In genomic region chr13:86402500-86402899, GRCh38 we compare ENCODE assay signal across 24 cellular contexts.
A peak's percentile ranks its signal among the peaks of the same experiment; 100 is the strongest.
DNase-seq lines count a peak whose midpoint lies in the region; ATAC-seq, FAIRE-seq and TF ChIP-seq lines count a peak whose summit lies in the region.
"Had no signal": no experiment of that assay in that cellular context is flagged by ENCODE, and none has a peak within 500 bp of the region (broad histone marks: within the 10 kb centered on the region; RNA-seq: fewer than 3 reads in every experiment).

No MANE protein-coding gene starts in this region.

- no peaks in the 10 kb centered on the region for H3K9me3 Mint-ChIP-seq in activated CD4-positive, alpha-beta T cell treated with anti-CD3 and anti-CD28 coated beads, Interleukin-2, amount 10 ng/mL, durations not matched to agents 24 days and 14 days
- H3K9me3 Mint-ChIP-seq in activated CD4-positive, alpha-beta memory T cell treated with anti-CD3 and anti-CD28 coated beads, Interleukin-2, amount 10 ng/mL, durations not matched to agents 7 days and 5 days: peaks cover 4% of the 10 kb centered on the region

- no peak for FAIRE-seq in GM12878 (lab: Jason Lieb, UNC)
- FAIRE-seq: GM12891 had no signal

- H3K4me3 ChIP-seq in MM.1S (ENCODE audit: low read length): no peak overlapping the region; the same call in 1 of the 2 replicates
- no peak overlapping the region for H3K4me3 ChIP-seq in GM12878

- H2AFZ ChIP-seq in MM.1S (ENCODE audit: low read length) (peak overlapping the region; percentile 38; the same call in 1 of the 2 replicates), GM12878 (ENCODE audit: control insufficient read depth, low read depth, low read length) (no peak overlapping the region)

- 3% methylated on average over 3 of the region's 3 CpGs for WGBS in GM12878 (ENCODE audit: insufficient coverage, insufficient replicate concordance, low lambda C conversion rate, missing lambda C conversion rate)

- no peaks in the 10 kb centered on the region for H3K27me3 Mint-ChIP-seq in activated CD4-positive, alpha-beta T cell treated with anti-CD3 and anti-CD28 coated beads, Interleukin-2, amount 10 ng/mL, durations not matched to agents 24 days and 14 days
- no peaks in the 10 kb centered on the region for H3K27me3 Mint-ChIP-seq in activated CD4-positive, alpha-beta memory T cell treated with anti-CD3 and anti-CD28 coated beads, Interleukin-2, amount 10 ng/mL, durations not matched to agents 7 days and 5 days
- H3K27me3 Mint-ChIP-seq: CD4-positive, alpha-beta T cell had no signal

- no peak overlapping the region for H3K9ac ChIP-seq in MM.1S (ENCODE audit: low read length)
- no peak overlapping the region for H3K9ac ChIP-seq in GM12878 (ENCODE audit: control insufficient read depth, insufficient read depth, low read length)

- H3K36me3 Mint-ChIP-seq in activated CD4-positive, alpha-beta T cell treated with anti-CD3 and anti-CD28 coated beads, Interleukin-2, amount 10 ng/mL, durations not matched to agents 24 days and 14 days (ENCODE audit: low read depth): no peaks in the 10 kb centered on the region
- no peaks in the 10 kb centered on the region for H3K36me3 Mint-ChIP-seq in activated CD4-positive, alpha-beta memory T cell treated with anti-CD3 and anti-CD28 coated beads, Interleukin-2, amount 10 ng/mL, durations not matched to agents 7 days and 5 days (ENCODE audit: low read depth)

- H3K4me2 ChIP-seq in MM.1S (ENCODE audit: low read depth, low read length): peak overlapping the region; percentile 43; the same call in 1 of the 2 replicates
- H3K4me2 ChIP-seq in GM12878 (ENCODE audit: control insufficient read depth, insufficient read depth): no peak overlapping the region

- TF ChIP-seq RAD21 in GM12878 (IDR thresholded peaks at IDR 0.05; ENCODE audit: insufficient read depth, low read depth, low read length): no peak

- H3K4me1 Mint-ChIP-seq in activated CD4-positive, alpha-beta T cell treated with anti-CD3 and anti-CD28 coated beads, Interleukin-2, amount 10 ng/mL, durations not matched to agents 24 days and 14 days: no peaks in the 10 kb centered on the region
- no peaks in the 10 kb centered on the region for H3K4me1 Mint-ChIP-seq in activated CD4-positive, alpha-beta memory T cell treated with anti-CD3 and anti-CD28 coated beads, Interleukin-2, amount 10 ng/mL, durations not matched to agents 7 days and 5 days

- no peaks in the 10 kb centered on the region for H3F3A ChIP-seq in MM.1S (ENCODE audit: insufficient read depth, low read length)

- H3K4me3 Mint-ChIP-seq in activated CD4-positive, alpha-beta T cell treated with anti-CD3 and anti-CD28 coated beads, Interleukin-2, amount 10 ng/mL, durations not matched to agents 24 days and 14 days: no peak overlapping the region
- no peak overlapping the region for H3K4me3 Mint-ChIP-seq in activated CD4-positive, alpha-beta memory T cell treated with anti-CD3 and anti-CD28 coated beads, Interleukin-2, amount 10 ng/mL, durations not matched to agents 7 days and 5 days
- H3K4me3 Mint-ChIP-seq: CD4-positive, alpha-beta T cell had no signal

- no peak for TF ChIP-seq POLR2A in GM12878 (IDR thresholded peaks at IDR 0.05; ENCODE audit: low read depth, low read length)

- no peak for TF ChIP-seq EP300 in GM12878 (IDR thresholded peaks at IDR 0.05; ENCODE audit: borderline replicate concordance in 1 of 2, control insufficient read depth in 1 of 2, low read depth in 2 of 2, low read length in 2 of 2)

- no peaks in the 10 kb centered on the region for H3K79me2 ChIP-seq in MM.1S (ENCODE audit: low read length)
- H3K79me2 ChIP-seq in GM12878 (ENCODE audit: control insufficient read depth, insufficient read depth, low read length): no peaks in the 10 kb centered on the region

- RAD21 ChIA-PET in GM12878 (lab: Charles Lee; ENCODE audit: unreplicated experiment): no interaction called here

- H3K27ac ChIP-seq in MM.1S (ENCODE audit: low read length) (no peak overlapping the region), GM12878 (ENCODE audit: control insufficient read depth, insufficient read depth) (no peak overlapping the region)

- POLR2A ChIA-PET in GM12878 (lab: Charles Lee): no interaction called here
- POLR2A ChIA-PET in activated CD4-positive, alpha-beta memory T cell treated with anti-CD3 and anti-CD28 coated beads, Interleukin-2, amount 10 ng/mL, durations not matched to agents 7 days and 5 days (lab: Charles Lee): no interaction called here

- no peak for DNase-seq in left ventricle myocardium superior
- no peak for DNase-seq in left cardiac atrium
- peak; percentile 37 for DNase-seq in MM.1S
- no peak for DNase-seq in GM12878 (ENCODE audit: low read depth, low spot score)
- no peak for DNase-seq in activated CD4-positive, alpha-beta T cell treated with anti-CD3 and anti-CD28 coated beads for 1 hour
- no peak for DNase-seq in activated CD4-positive, alpha-beta T cell treated with anti-CD3 and anti-CD28 coated beads, Interleukin-2, amount 10 ng/mL, durations not matched to agents 24 days and 14 days
- DNase-seq in activated CD4-positive, alpha-beta memory T cell treated with anti-CD3 and anti-CD28 coated beads, Interleukin-2, amount 10 ng/mL, durations not matched to agents 7 days and 5 days: no peak
- DNase-seq: 8988T; CD4-positive, alpha-beta T cell; COR-L47; GDM1; HCEC 1CT; KBM-7; NCI-H1092; NCI-H1417 treated with DMSO at 0.1 percent for 48 hours; NCI-H187 treated with DMSO at 0.1 percent for 48 hours; NCI-H2171 treated with DMSO at 0.1 percent for 48 hours; NCI-H345; NCI-H510A treated with DMSO at 0.1 percent for 48 hours; Right ventricle myocardium superior; RPMI8226; T-helper 1 cell had no signal

- TF ChIP-seq CTCF in MM.1S (IDR thresholded peaks at IDR 0.05; ENCODE audit: low read length): no peak
- no peak for TF ChIP-seq CTCF in GM12878 (IDR thresholded peaks at IDR 0.05 in 2 of 3, conservative IDR thresholded peaks at IDR 0.05 in 1 of 3; ENCODE audit: control insufficient read depth in 2 of 3, extremely low read depth in 1 of 3, insufficient read depth in 1 of 3, low read depth in 3 of 3, low read length in 3 of 3)

- no peak overlapping the region for H3K27ac Mint-ChIP-seq in activated CD4-positive, alpha-beta T cell treated with anti-CD3 and anti-CD28 coated beads, Interleukin-2, amount 10 ng/mL, durations not matched to agents 24 days and 14 days
- no peak overlapping the region for H3K27ac Mint-ChIP-seq in activated CD4-positive, alpha-beta memory T cell treated with anti-CD3 and anti-CD28 coated beads, Interleukin-2, amount 10 ng/mL, durations not matched to agents 7 days and 5 days
- H3K27ac Mint-ChIP-seq: CD4-positive, alpha-beta T cell had no signal

- no TSS peak for BruUV-seq in GM12878 (replicated peaks; lab: Mats Ljungman, UMichigan)

- H4K20me1 ChIP-seq in MM.1S (ENCODE audit: insufficient read depth, low read length) (no peaks in the 10 kb centered on the region), GM12878 (ENCODE audit: control insufficient read depth, insufficient read depth) (no peaks in the 10 kb centered on the region)

- intact Hi-C loops in left ventricle myocardium superior (cut with micrococcal nuclease): no loop called here
- intact Hi-C loops in left cardiac atrium (cut with DNase I): no loop called here
- intact Hi-C loops in GM12878 (cut with micrococcal nuclease; ENCODE audit: unreplicated experiment): no loop called here
- intact Hi-C loops in activated CD4-positive, alpha-beta T cell treated with anti-CD3 and anti-CD28 coated beads, Interleukin-2, amount 10 ng/mL, durations not matched to agents 24 days and 14 days (cut with micrococcal nuclease): no loop called here

- H3K4me1 ChIP-seq in MM.1S (ENCODE audit: low read length) (no peaks in the 10 kb centered on the region), GM12878 (ENCODE audit: control insufficient read depth, insufficient read depth, low read length) (no peaks in the 10 kb centered on the region)

- no peaks in the 10 kb centered on the region for H3K9me3 ChIP-seq in MM.1S (replicated peaks; ENCODE audit: insufficient read depth, low read length)
- no peaks in the 10 kb centered on the region for H3K9me3 ChIP-seq in GM12878 (replicated peaks; ENCODE audit: control insufficient read depth, insufficient read depth, low read length)

- in situ Hi-C loops in GM12878 (cut with MboI): no loop called here

- no peaks in the 10 kb centered on the region for H3K36me3 ChIP-seq in MM.1S (replicated peaks; ENCODE audit: insufficient read depth, low read length)
- no peaks in the 10 kb centered on the region for H3K36me3 ChIP-seq in GM12878 (ENCODE audit: control insufficient read depth in 2 of 2, insufficient read depth in 2 of 2, low read length in 1 of 2)

- SMC1A ChIA-PET in GM12878 (lab: Charles Lee; ENCODE audit: uncharacterized antibody, unreplicated experiment): no interaction called here

- H3K9me2 ChIP-seq in MM.1S (replicated peaks; ENCODE audit: insufficient read depth, low read length): no peaks in the 10 kb centered on the region

- CTCF ChIA-PET in GM12878 (lab: Yijun Ruan, JAX): no interaction called here
- CTCF ChIA-PET in activated CD4-positive, alpha-beta memory T cell treated with anti-CD3 and anti-CD28 coated beads, Interleukin-2, amount 10 ng/mL, durations not matched to agents 7 days and 5 days (lab: Charles Lee): no interaction called here

- ATAC-seq in left ventricle myocardium superior (peak; percentile 60), left cardiac atrium (no peak), GM12878 (peak; percentile 58), GM18511 (IDR thresholded peaks at IDR 0.05; ENCODE audit: unreplicated experiment) (no peak)

- H3K27me3 ChIP-seq in MM.1S (replicated peaks; ENCODE audit: insufficient read depth, low read length) (no peaks in the 10 kb centered on the region), GM12878 (replicated peaks in 1 of 2; ENCODE audit: control insufficient read depth in 2 of 2, insufficient read depth in 2 of 2, low read length in 1 of 2) (no peaks in the 10 kb centered on the region)

TF ChIP-seq in GM12878, 131 proteins besides CTCF, POLR2A, EP300 and RAD21 (continues in another document):
- TF ChIP-seq PAX8 (IDR thresholded peaks at IDR 0.05): no peak
- no peak for TF ChIP-seq NFXL1 (IDR thresholded peaks at IDR 0.05; ENCODE audit: borderline replicate concordance)
- no peak for TF ChIP-seq CBX5 (IDR thresholded peaks at IDR 0.05; ENCODE audit: low read depth)

Comparison
In these comparisons a context has a peak if more than half of its experiments do, and no peak if none do; other contexts are left out.
1. ATAC-seq: peak in left ventricle myocardium superior (single experiment) and GM12878 (single experiment); none in left cardiac atrium (0 of 2) and GM18511 (single experiment).